In the genomic region with DNA sequence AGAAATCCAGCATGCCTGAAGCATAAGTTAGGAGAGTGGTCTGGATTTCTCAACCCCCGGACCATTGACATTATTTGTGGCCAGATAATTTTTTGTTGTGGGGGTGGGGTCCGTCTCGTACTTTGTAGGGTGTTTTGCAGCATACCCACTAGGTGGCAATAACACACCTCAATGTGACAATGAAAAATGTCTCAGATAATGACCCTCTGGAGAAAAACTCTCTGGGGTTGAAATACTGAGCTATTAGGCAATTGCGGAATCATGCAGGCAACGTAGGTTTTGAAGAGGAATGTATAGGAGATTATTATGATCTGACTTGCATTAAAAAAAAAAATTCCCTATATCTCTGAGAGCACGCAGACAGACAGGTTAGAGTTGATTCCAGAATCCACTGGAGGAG, we compare ENCODE assay signal across 9 cellular contexts. TPM values are rescaled to one million over a fixed set of nuclear protein-coding genes. Genes with fewer than 3 reads are reported as not detected.
DNase-seq lines count a peak whose midpoint lies in the region; ATAC-seq and TF ChIP-seq lines count a peak whose summit lies in the region.
"Had no signal": no experiment of that assay in that cellular context is flagged by ENCODE, and none has a peak within 500 bp of the region (broad histone marks: within the 10 kb centered on the region; RNA-seq: fewer than 3 reads in every experiment).

No MANE protein-coding gene starts in this region.

- no peak overlapping the region for H3K27ac Mint-ChIP-seq in activated naive CD4-positive, alpha-beta T cell treated with anti-CD3 and anti-CD28 coated beads for 36 hours
- no peak overlapping the region for H3K27ac Mint-ChIP-seq in T-helper 17 cell

- no peak overlapping the region for H3K4me3 Mint-ChIP-seq in activated naive CD4-positive, alpha-beta T cell treated with anti-CD3 and anti-CD28 coated beads for 36 hours
- H3K4me3 Mint-ChIP-seq in T-helper 17 cell: no peak overlapping the region

- no peaks in the 10 kb centered on the region for H3K36me3 Mint-ChIP-seq in activated naive CD4-positive, alpha-beta T cell treated with anti-CD3 and anti-CD28 coated beads for 36 hours (ENCODE audit: low read depth)
- no peaks in the 10 kb centered on the region for H3K36me3 Mint-ChIP-seq in T-helper 17 cell (ENCODE audit: low read depth)

- ATAC-seq in HG03175 (IDR thresholded peaks at IDR 0.05; ENCODE audit: unreplicated experiment): peak; percentile 72
- peak; percentile 72 for ATAC-seq in upper lobe of right lung
- no peak for ATAC-seq in T-helper 17 cell

- peaks cover 23% of the 10 kb centered on the region for H3K27me3 Mint-ChIP-seq in activated naive CD4-positive, alpha-beta T cell treated with anti-CD3 and anti-CD28 coated beads for 36 hours (ENCODE audit: low read depth)
- peaks cover 45% of the 10 kb centered on the region for H3K27me3 Mint-ChIP-seq in T-helper 17 cell

- peak; percentile 5 for DNase-seq in activated naive CD4-positive, alpha-beta T cell treated with anti-CD3 and anti-CD28 coated beads for 36 hours
- DNase-seq in activated naive CD4-positive, alpha-beta T cell treated with anti-CD3 and anti-CD28 coated beads, Interleukin-2, amount 50 U/mL, for 16 hours: no peak
- DNase-seq in WERI-Rb-1 (peak; percentile 35), upper lobe of right lung (no peak), NCI-H2196 (lab: John Stamatoyannopoulos, UW; ENCODE audit: unreplicated experiment) (no peak), uterus (no peak), T-helper 17 cell (no peak)

- H3K27me3 ChIP-seq in WERI-Rb-1 (ENCODE audit: insufficient read depth, low read depth, severe bottlenecking): no peaks in the 10 kb centered on the region
- H3K27me3 ChIP-seq in upper lobe of right lung: no peaks in the 10 kb centered on the region
- no peaks in the 10 kb centered on the region for H3K27me3 ChIP-seq in uterus

- H3K4me3 ChIP-seq in WERI-Rb-1 (ENCODE audit: low read depth, low read length) (no peak overlapping the region), upper lobe of right lung (no peak overlapping the region), uterus (no peak overlapping the region)
- H3K4me3 ChIP-seq: skin epidermis had no signal

- TF ChIP-seq CTCF in WERI-Rb-1 (IDR thresholded peaks at IDR 0.05; ENCODE audit: low read depth, low read length) (peak; percentile 69), upper lobe of right lung (IDR thresholded peaks at IDR 0.05) (peak; percentile 33), uterus (IDR thresholded peaks at IDR 0.05) (no peak)

- no peaks in the 10 kb centered on the region for H3K9me3 ChIP-seq in WERI-Rb-1 (ENCODE audit: severe bottlenecking)
- no peaks in the 10 kb centered on the region for H3K9me3 ChIP-seq in upper lobe of right lung
- peaks cover 0 to 3% of the 10 kb centered on the region in 2 donors for H3K9me3 ChIP-seq in uterus
- no peaks in the 10 kb centered on the region for H3K9me3 ChIP-seq in T-helper 17 cell (ENCODE audit: control insufficient read depth, low read length, poor library complexity, severe bottlenecking)

- CTCF ChIA-PET in activated naive CD4-positive, alpha-beta T cell treated with anti-CD3 and anti-CD28 coated beads for 36 hours (lab: Charles Lee): interaction anchor here (0.7 to 1.0 kb wide), 4 partner anchors 22 to 1035 kb away, joined by 4 to 6 read pairs (median 4); no protein-coding TSS in a partner anchor

- H3K4me1 ChIP-seq in upper lobe of right lung (no peaks in the 10 kb centered on the region), uterus (no peaks in the 10 kb centered on the region)

- H3K36me3 ChIP-seq in WERI-Rb-1 (no peaks in the 10 kb centered on the region), upper lobe of right lung (no peaks in the 10 kb centered on the region), uterus (no peaks in the 10 kb centered on the region)

- H3K27ac ChIP-seq in WERI-Rb-1: no peak overlapping the region
- no peak overlapping the region for H3K27ac ChIP-seq in upper lobe of right lung
- H3K27ac ChIP-seq in uterus: no peak overlapping the region
- H3K27ac ChIP-seq: skin epidermis had no signal

- intact Hi-C loops in activated naive CD4-positive, alpha-beta T cell treated with anti-CD3 and anti-CD28 coated beads for 36 hours (cut with micrococcal nuclease): loop anchor here (2.0 to 10.0 kb wide), 2 partner anchors 265 to 1157 kb away; no protein-coding TSS in a partner anchor
- intact Hi-C loops in upper lobe of right lung (cut with DNase I): no loop called here
- intact Hi-C loops in uterus (cut with DNase I; ENCODE audit: low total_unique reads): no loop called here

- H3K4me1 Mint-ChIP-seq in activated naive CD4-positive, alpha-beta T cell treated with anti-CD3 and anti-CD28 coated beads for 36 hours (ENCODE audit: low read depth): no peaks in the 10 kb centered on the region
- H3K4me1 Mint-ChIP-seq in T-helper 17 cell: no peaks in the 10 kb centered on the region

- TF ChIP-seq POLR2A in uterus (IDR thresholded peaks at IDR 0.05): no peak

- H3K9me3 Mint-ChIP-seq in activated naive CD4-positive, alpha-beta T cell treated with anti-CD3 and anti-CD28 coated beads for 36 hours: peaks cover 2% of the 10 kb centered on the region

RNA-seq across cellular contexts. Expression of a gene that starts 25.3 kb away (rescaled TPM):
- 10 to 100 TPM; 12.6 to 13.7 TPM for total RNA-seq in activated naive CD4-positive, alpha-beta T cell treated with anti-CD3 and anti-CD28 coated beads for 36 hours
- 16.9 TPM for total RNA-seq in upper lobe of right lung
- total RNA-seq in uterus: 10 to 100 TPM in 3 of 4 donors, 1 to 10 TPM in 1; 2.6 to 21.8 (median 12.9) TPM
- total RNA-seq in T-helper 17 cell: 10 to 100 TPM; 13.7 to 21.9 TPM

Comparison
In these comparisons a context has a peak if more than half of its experiments do, and no peak if none do; other contexts are left out.
1. DNase-seq: peak in activated naive CD4-positive, alpha-beta T cell treated with anti-CD3 and anti-CD28 coated beads for 36 hours (single experiment) and WERI-Rb-1 (single experiment); none in activated naive CD4-positive, alpha-beta T cell treated with anti-CD3 and anti-CD28 coated beads, Interleukin-2, amount 50 U/mL, for 16 hours (single experiment), upper lobe of right lung (single experiment), NCI-H2196 (single experiment), uterus (0 of 2) and T-helper 17 cell (0 of 3).
2. CTCF ChIP-seq: peak in WERI-Rb-1 (single experiment) and upper lobe of right lung (single experiment); none in uterus (0 of 4).